ENCODE assay signal across 16 cellular contexts in the genomic region with DNA sequence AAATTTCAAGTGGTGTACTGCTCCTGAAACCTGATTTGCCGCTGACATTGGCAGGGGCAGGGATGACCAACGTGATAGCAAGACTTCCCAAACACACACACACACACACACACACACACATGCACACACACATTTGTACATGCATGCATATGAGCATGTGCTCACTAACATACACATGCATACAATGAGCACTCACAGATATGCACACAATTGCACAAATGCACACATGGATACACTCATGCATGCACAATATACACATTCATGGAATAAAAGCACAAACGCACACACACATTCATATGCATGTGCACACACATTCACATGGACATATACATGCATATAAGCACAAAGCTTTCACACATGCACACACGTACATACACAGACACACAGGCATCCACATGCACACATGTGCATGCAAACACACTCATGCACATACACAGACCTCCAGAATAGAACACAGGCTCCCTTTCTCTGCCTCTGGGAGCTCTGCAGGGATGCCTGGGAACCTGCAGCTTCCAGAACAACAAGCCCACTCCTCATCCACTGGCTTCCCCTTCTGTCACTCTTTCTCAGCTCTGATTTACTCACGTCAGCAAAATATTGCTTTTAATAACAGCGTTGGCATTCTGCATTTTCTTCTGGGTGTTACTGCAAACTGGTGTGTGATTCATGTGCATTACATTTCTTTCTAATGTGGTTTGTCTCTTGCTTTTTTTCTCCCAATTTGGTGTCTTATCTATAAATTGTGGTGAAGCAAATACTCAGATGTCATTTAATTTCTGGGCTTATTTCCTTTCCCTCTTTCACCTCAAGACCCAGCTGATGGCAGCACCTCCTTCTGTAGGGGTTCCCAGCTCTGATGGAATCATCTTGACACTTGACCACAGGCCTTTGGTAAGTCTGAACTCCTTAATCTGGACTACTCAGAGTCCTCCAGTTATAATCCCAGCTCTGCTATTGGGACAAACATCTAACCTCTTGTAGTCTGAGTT.
DNase-seq lines count a peak whose midpoint lies in the region; ATAC-seq, FAIRE-seq and TF ChIP-seq lines count a peak whose summit lies in the region.
"Had no signal": no experiment of that assay in that cellular context is flagged by ENCODE, and none has a peak within 500 bp of the region (broad histone marks: within the 10 kb centered on the region; RNA-seq: fewer than 3 reads in every experiment).

No MANE protein-coding gene starts in this region.

- no peak for TF ChIP-seq RAD21 in K562 (CRISPR knock-in tag; conservative IDR thresholded peaks at IDR 0.05 in 1 of 2, IDR thresholded peaks at IDR 0.05 in 1 of 2)

- intact Hi-C loops in mammary epithelial cell (cut with micrococcal nuclease) = no loop called here
- intact Hi-C loops in MCF 10A (cut with micrococcal nuclease) = no loop called here
- intact Hi-C loops in K562 (cut with micrococcal nuclease) = no loop called here

- CTCF ChIA-PET in mammary epithelial cell (lab: Charles Lee; ENCODE audit: low non-redundant PET) = no interaction called here
- CTCF ChIA-PET in MCF 10A (lab: Yijun Ruan, JAX) = interaction anchor here (0.7 to 1.7 kb wide), 4 partner anchors 12 to 1276 kb away, joined by 3 to 6 read pairs (median 4); no protein-coding TSS in a partner anchor
- CTCF ChIA-PET in K562 (lab: Yijun Ruan, JAX; ENCODE audit: low intra/inter-chr PET ratio) = no interaction called here

- no peak overlapping the region for H3K4me3 Mint-ChIP-seq in MCF 10A (ENCODE audit: unreplicated experiment)
- H3K4me3 Mint-ChIP-seq: CD4-positive, CD25-positive, alpha-beta regulatory T cell; T-helper 1 cell treated with Interleukin-12 subunit alpha and Interleukin-12 subunit beta and Interleukin-4 antibody, amounts not matched to agents 30 μg/mL and 1 μg/mL, for 36 hours had no signal

- H3K4me3 ChIP-seq in mammary epithelial cell (replicated peaks in 1 of 3; ENCODE audit: insufficient read depth in 1 of 3, low read depth in 2 of 3, low read length in 3 of 3) = no peak overlapping the region
- no peak overlapping the region for H3K4me3 ChIP-seq in Loucy (ENCODE audit: low read length, poor library complexity, severe bottlenecking)
- no peak overlapping the region for H3K4me3 ChIP-seq in K562
- H3K4me3 ChIP-seq in hepatocyte = no peak overlapping the region
- H3K4me3 ChIP-seq: SK-N-MC had no signal

- DNase-seq in mammary epithelial cell (no peak), MCF 10A (ENCODE audit: unreplicated experiment) (no peak), K562 (ENCODE audit: extremely low read depth in 1 of 4, low spot score in 3 of 4) (no peak), hepatocyte (ENCODE audit: low spot score) (no peak), medulla oblongata (ENCODE audit: extremely low spot score) (no peak), NCI-H345 (lab: John Stamatoyannopoulos, UW) (no peak)
- no peak for DNase-seq in stimulated activated CD4-positive, alpha-beta T cell treated with anti-CD3 and anti-CD28 coated beads, Interleukin-4, amount 100 ng/mL, for 1 hour
- DNase-seq: CD4-positive, CD25-positive, alpha-beta regulatory T cell; GOT3; NCI-H1092 treated with DMSO at 0.1 percent for 48 hours; NCI-H1694; NCI-H2107; NCI-H748 treated with DMSO at 0.1 percent for 48 hours had no signal

- peak overlapping the region; percentile 1 for H2AFZ ChIP-seq in mammary epithelial cell (ENCODE audit: low read depth, low read length)
- H2AFZ ChIP-seq in Loucy (ENCODE audit: low read length) = no peak overlapping the region
- H2AFZ ChIP-seq in K562 (ENCODE audit: low read depth, low read length) = no peak overlapping the region
- H2AFZ ChIP-seq in hepatocyte = no peak overlapping the region

- H3K27ac ChIP-seq in mammary epithelial cell (ENCODE audit: insufficient read depth, low read depth, low read length) = peak overlapping the region; percentile 77
- no peak overlapping the region for H3K27ac ChIP-seq in K562 (ENCODE audit: extremely low read depth, low read depth, low read length)
- no peak overlapping the region for H3K27ac ChIP-seq in hepatocyte
- H3K27ac ChIP-seq: SK-N-MC had no signal

- H3K9ac ChIP-seq in mammary epithelial cell (ENCODE audit: insufficient read depth, low read length) = peak overlapping the region; percentile 26
- H3K9ac ChIP-seq in Loucy (ENCODE audit: low read depth, low read length, poor library complexity, severe bottlenecking) = no peak overlapping the region
- H3K9ac ChIP-seq in K562 (ENCODE audit: insufficient read depth in 1 of 2, low read depth in 2 of 2, low read length in 2 of 2) = no peak overlapping the region

- peaks cover 17% of the 10 kb centered on the region for H3K9me3 ChIP-seq in mammary epithelial cell (replicated peaks; ENCODE audit: insufficient read depth, low read length)
- H3K9me3 ChIP-seq in Loucy (ENCODE audit: insufficient read depth, low read depth, low read length) = no peaks in the 10 kb centered on the region
- H3K9me3 ChIP-seq in K562 (replicated peaks; ENCODE audit: control insufficient read depth, insufficient read depth, low read depth, low read length) = no peaks in the 10 kb centered on the region; the same call in 1 of the 2 replicates
- no peaks in the 10 kb centered on the region for H3K9me3 ChIP-seq in hepatocyte (ENCODE audit: low read depth)

- dilution Hi-C loops in mammary epithelial cell (cut with HindIII; ENCODE audit: low sequenced_read_pairs) = no loop called here

- H4K20me1 ChIP-seq in mammary epithelial cell (ENCODE audit: insufficient read depth, low read length) (no peaks in the 10 kb centered on the region), Loucy (ENCODE audit: insufficient read depth, low read length, poor library complexity, severe bottlenecking) (no peaks in the 10 kb centered on the region), K562 (replicated peaks; ENCODE audit: control insufficient read depth, insufficient read depth, low read length) (no peaks in the 10 kb centered on the region), hepatocyte (ENCODE audit: insufficient read depth, poor library complexity, severe bottlenecking) (no peaks in the 10 kb centered on the region)

- H3F3A ChIP-seq in Loucy (ENCODE audit: low read depth) = no peaks in the 10 kb centered on the region

- no peak for TF ChIP-seq EP300 in K562 (IDR thresholded peaks at IDR 0.05; ENCODE audit: low read length)

- 55% methylated on average over 6 of the region's 6 CpGs for WGBS in mammary epithelial cell (ENCODE audit: low coverage, missing lambda C conversion rate)
- WGBS in K562 (ENCODE audit: insufficient coverage, low coverage, missing lambda C conversion rate) = 0% methylated on average over 6 of the region's 6 CpGs
- WGBS in hepatocyte (ENCODE audit: low lambda C conversion rate, missing lambda C conversion rate) = 96% methylated on average over 6 of the region's 6 CpGs

- POLR2A ChIA-PET in MCF 10A (lab: Yijun Ruan, JAX) (interaction anchor here (0.5 kb wide), 1 partner anchor 72 kb away, joined by 3 read pairs; no protein-coding TSS in a partner anchor), K562 (lab: Yijun Ruan, JAX) (no interaction called here)

- no peaks in the 10 kb centered on the region for H3K79me2 ChIP-seq in mammary epithelial cell (ENCODE audit: insufficient read depth, low read length)
- H3K79me2 ChIP-seq in Loucy (ENCODE audit: insufficient read depth, low read length) = no peaks in the 10 kb centered on the region
- H3K79me2 ChIP-seq in K562 (ENCODE audit: control insufficient read depth, insufficient read depth, low read length) = no peaks in the 10 kb centered on the region
- no peaks in the 10 kb centered on the region for H3K79me2 ChIP-seq in hepatocyte

- H3K9me2 ChIP-seq in Loucy (replicated peaks; ENCODE audit: low read depth, low read length) (no peaks in the 10 kb centered on the region), hepatocyte (replicated peaks; ENCODE audit: insufficient read depth) (no peaks in the 10 kb centered on the region)

- no peaks in the 10 kb centered on the region for H3K9me1 ChIP-seq in K562 (ENCODE audit: control insufficient read depth, insufficient read depth, low read length)

- H3K36me3 ChIP-seq in mammary epithelial cell (ENCODE audit: insufficient read depth, low read length) (no peaks in the 10 kb centered on the region), Loucy (ENCODE audit: insufficient read depth, low read length) (no peaks in the 10 kb centered on the region), K562 (ENCODE audit: control insufficient read depth, insufficient read depth, low read length) (no peaks in the 10 kb centered on the region; the same call in 2 of the 3 replicates), hepatocyte (replicated peaks; ENCODE audit: insufficient read depth, low read depth) (no peaks in the 10 kb centered on the region)

- H3K27ac Mint-ChIP-seq in MCF 10A (ENCODE audit: low read depth, unreplicated experiment) = no peak overlapping the region
- H3K27ac Mint-ChIP-seq: T-helper 1 cell treated with Interleukin-12 subunit alpha and Interleukin-12 subunit beta and Interleukin-4 antibody, amounts not matched to agents 30 μg/mL and 1 μg/mL, for 36 hours had no signal

- in situ Hi-C loops in mammary epithelial cell (cut with MboI; ENCODE audit: low sequenced_read_pairs in 2 of 2) = no loop called here
- in situ Hi-C loops in K562 (cut with MboI) = no loop called here

- FAIRE-seq in K562 (lab: Jason Lieb, UNC) = no peak

- H3K27me3 ChIP-seq in mammary epithelial cell (ENCODE audit: insufficient read depth, low read length) (no peaks in the 10 kb centered on the region), Loucy (ENCODE audit: insufficient read depth, low read length, poor library complexity, severe bottlenecking) (peaks cover 25% of the 10 kb centered on the region), K562 (ENCODE audit: control insufficient read depth in 2 of 2, insufficient read depth in 2 of 2, low read length in 2 of 2) (peaks cover 3 to 26% of the 10 kb centered on the region in 2 experiments; a peak in 3 of 5 replicates), hepatocyte (peaks cover 4% of the 10 kb centered on the region)

- BruUV-seq in mammary epithelial cell (replicated peaks; lab: Mats Ljungman, UMichigan) (no TSS peak), MCF 10A (replicated peaks; lab: Mats Ljungman, UMichigan) (no TSS peak), K562 (replicated peaks; lab: Mats Ljungman, UMichigan) (no TSS peak)

- no peaks in the 10 kb centered on the region for H3K27me3 Mint-ChIP-seq in MCF 10A (ENCODE audit: insufficient read depth, unreplicated experiment)

- H3K4me2 ChIP-seq in mammary epithelial cell (ENCODE audit: insufficient read depth, low read depth, low read length) (peak overlapping the region; percentile 13), Loucy (ENCODE audit: low read depth, low read length, poor library complexity, severe bottlenecking) (peak overlapping the region; percentile 20), K562 (ENCODE audit: insufficient read depth, low read length) (no peak overlapping the region), hepatocyte (no peak overlapping the region)

- peaks cover 16% of the 10 kb centered on the region for H3K4me1 ChIP-seq in mammary epithelial cell (ENCODE audit: insufficient read depth, low read length)
- peaks cover 17% of the 10 kb centered on the region for H3K4me1 ChIP-seq in Loucy (ENCODE audit: insufficient read depth, low read length, poor library complexity, severe bottlenecking)
- H3K4me1 ChIP-seq in K562 (replicated peaks in 1 of 2; ENCODE audit: control insufficient read depth in 2 of 2, insufficient read depth in 2 of 2, low read length in 2 of 2) = no peaks in the 10 kb centered on the region; a peak in 1 of 5 replicates
- no peaks in the 10 kb centered on the region for H3K4me1 ChIP-seq in hepatocyte (ENCODE audit: insufficient read depth)

- TF ChIP-seq POLR2A in K562 (conservative IDR thresholded peaks at IDR 0.05) = no peak

- no peak for TF ChIP-seq CTCF in mammary epithelial cell (conservative IDR thresholded peaks at IDR 0.05 in 1 of 2, IDR thresholded peaks at IDR 0.05 in 1 of 2; ENCODE audit: extremely low read depth in 1 of 2, insufficient read depth in 1 of 2, low read depth in 1 of 2, low read length in 2 of 2)
- TF ChIP-seq CTCF in MCF 10A (IDR thresholded peaks at IDR 0.05; ENCODE audit: unreplicated experiment) = no peak
- no peak for TF ChIP-seq CTCF in Loucy (conservative IDR thresholded peaks at IDR 0.05; ENCODE audit: low read length)
- no peak for TF ChIP-seq CTCF in K562 (IDR thresholded peaks at IDR 0.05 in 2 of 3, conservative IDR thresholded peaks at IDR 0.05 in 1 of 3; ENCODE audit: insufficient read depth in 2 of 3, low read depth in 1 of 3, low read length in 3 of 3)
- TF ChIP-seq CTCF in hepatocyte (IDR thresholded peaks at IDR 0.05; ENCODE audit: poor library complexity) = no peak

- H3K9me3 Mint-ChIP-seq in MCF 10A (ENCODE audit: unreplicated experiment) = peaks cover 7% of the 10 kb centered on the region
- H3K9me3 Mint-ChIP-seq: T-helper 1 cell treated with Interleukin-12 subunit alpha and Interleukin-12 subunit beta and Interleukin-4 antibody, amounts not matched to agents 30 μg/mL and 1 μg/mL, for 36 hours had no signal

- H3K36me3 Mint-ChIP-seq in MCF 10A (ENCODE audit: insufficient read depth, unreplicated experiment) = no peaks in the 10 kb centered on the region
- H3K36me3 Mint-ChIP-seq: CD4-positive, CD25-positive, alpha-beta regulatory T cell had no signal

- H3K4me1 Mint-ChIP-seq in MCF 10A (ENCODE audit: insufficient read depth, unreplicated experiment) = no peaks in the 10 kb centered on the region

- no peak for ATAC-seq in K562

Comparison
In these comparisons a context has a peak if more than half of its experiments do, and no peak if none do; other contexts are left out.
1. H3K4me2 ChIP-seq: peak in mammary epithelial cell (single experiment) and Loucy (single experiment); none in K562 (single experiment) and hepatocyte (single experiment).